Comparison of ENCODE assay signal across 2 cellular contexts in genomic region chr4:74121643-74122579, GRCh38.
TF ChIP-seq lines count a peak whose summit lies in the region.

No MANE protein-coding gene starts in this region.

TF ChIP-seq in HEK293, 187 proteins besides CTCF, POLR2A, EP300 and RAD21 (continued from another document):
- TF ChIP-seq, protein P1, sequence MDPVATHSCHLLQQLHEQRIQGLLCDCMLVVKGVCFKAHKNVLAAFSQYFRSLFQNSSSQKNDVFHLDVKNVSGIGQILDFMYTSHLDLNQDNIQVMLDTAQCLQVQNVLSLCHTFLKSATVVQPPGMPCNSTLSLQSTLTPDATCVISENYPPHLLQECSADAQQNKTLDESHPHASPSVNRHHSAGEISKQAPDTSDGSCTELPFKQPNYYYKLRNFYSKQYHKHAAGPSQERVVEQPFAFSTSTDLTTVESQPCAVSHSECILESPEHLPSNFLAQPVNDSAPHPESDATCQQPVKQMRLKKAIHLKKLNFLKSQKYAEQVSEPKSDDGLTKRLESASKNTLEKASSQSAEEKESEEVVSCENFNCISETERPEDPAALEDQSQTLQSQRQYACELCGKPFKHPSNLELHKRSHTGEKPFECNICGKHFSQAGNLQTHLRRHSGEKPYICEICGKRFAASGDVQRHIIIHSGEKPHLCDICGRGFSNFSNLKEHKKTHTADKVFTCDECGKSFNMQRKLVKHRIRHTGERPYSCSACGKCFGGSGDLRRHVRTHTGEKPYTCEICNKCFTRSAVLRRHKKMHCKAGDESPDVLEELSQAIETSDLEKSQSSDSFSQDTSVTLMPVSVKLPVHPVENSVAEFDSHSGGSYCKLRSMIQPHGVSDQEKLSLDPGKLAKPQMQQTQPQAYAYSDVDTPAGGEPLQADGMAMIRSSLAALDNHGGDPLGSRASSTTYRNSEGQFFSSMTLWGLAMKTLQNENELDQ (tag by site-specific recombination; IDR thresholded peaks at IDR 0.05; ENCODE audit: low read depth): no peak
- TF ChIP-seq SETDB1 (IDR thresholded peaks at IDR 0.05; ENCODE audit: insufficient read length, low read length) (peak; percentile 60), ZNF707 (tag by site-specific recombination; IDR thresholded peaks at IDR 0.05) (no peak)
- TF ChIP-seq, protein P2, sequence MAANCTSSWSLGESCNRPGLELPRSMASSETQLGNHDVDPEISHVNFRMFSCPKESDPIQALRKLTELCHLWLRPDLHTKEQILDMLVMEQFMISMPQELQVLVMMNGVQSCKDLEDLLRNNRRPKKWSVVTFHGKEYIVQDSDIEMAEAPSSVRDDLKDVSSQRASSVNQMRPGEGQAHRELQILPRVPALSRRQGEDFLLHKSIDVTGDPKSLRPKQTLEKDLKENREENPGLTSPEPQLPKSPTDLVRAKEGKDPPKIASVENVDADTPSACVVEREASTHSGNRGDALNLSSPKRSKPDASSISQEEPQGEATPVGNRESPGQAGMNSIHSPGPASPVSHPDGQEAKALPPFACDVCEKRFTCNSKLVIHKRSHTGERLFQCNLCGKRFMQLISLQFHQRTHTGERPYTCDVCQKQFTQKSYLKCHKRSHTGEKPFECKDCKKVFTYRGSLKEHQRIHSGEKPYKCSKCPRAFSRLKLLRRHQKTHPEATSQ (tag by site-specific recombination; IDR thresholded peaks at IDR 0.05): 0 out of 2 replicates have a peak, but pooled peaks have one; percentile 34

TF ChIP-seq in liver, 16 proteins besides CTCF, POLR2A, EP300 and RAD21 (continued from another document):
- TF ChIP-seq ATF3 (IDR thresholded peaks at IDR 0.05) (no peak), HNF4G (IDR thresholded peaks at IDR 0.05) (no peak), SP1 (IDR thresholded peaks at IDR 0.05) (no peak), TAF1 (conservative IDR thresholded peaks at IDR 0.05) (no peak), JUND (IDR thresholded peaks at IDR 0.05) (no peak), FOXA2 (IDR thresholded peaks at IDR 0.05) (no peak), YY1 (IDR thresholded peaks at IDR 0.05) (no peak)
- TF ChIP-seq, protein P3, sequence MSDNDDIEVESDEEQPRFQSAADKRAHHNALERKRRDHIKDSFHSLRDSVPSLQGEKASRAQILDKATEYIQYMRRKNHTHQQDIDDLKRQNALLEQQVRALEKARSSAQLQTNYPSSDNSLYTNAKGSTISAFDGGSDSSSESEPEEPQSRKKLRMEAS (IDR thresholded peaks at IDR 0.05): no peak
